In the genomic region with DNA sequence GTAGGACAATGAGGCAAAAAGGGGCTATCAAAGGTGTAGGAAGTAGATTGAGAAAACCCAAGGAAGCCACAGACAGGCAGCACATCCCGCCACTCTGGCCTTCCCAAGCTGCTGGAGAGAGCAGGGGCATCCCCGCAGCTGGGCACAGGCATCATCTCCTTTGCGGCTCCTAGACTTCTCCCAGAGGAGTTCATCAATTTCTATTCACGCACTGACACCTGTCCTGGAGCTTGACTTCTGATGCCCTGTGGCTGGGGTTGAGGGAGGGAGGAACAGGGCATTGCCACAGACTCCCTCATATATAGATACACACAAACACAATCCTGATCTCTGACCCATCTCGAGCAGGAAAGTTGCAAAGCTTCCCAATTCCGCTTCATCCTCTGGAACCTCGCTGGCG, we compare ENCODE assay signal across 27 cellular contexts. TPM values are rescaled to one million over a fixed set of nuclear protein-coding genes. Genes with fewer than 3 reads are reported as not detected.
"Had no signal": no experiment of that assay in that cellular context is flagged by ENCODE, and none has a peak within 500 bp of the region (broad histone marks: within the 10 kb centered on the region; RNA-seq: fewer than 3 reads in every experiment).

No MANE protein-coding gene starts in this region.

- H3K36me3 Mint-ChIP-seq: activated CD4-positive, alpha-beta memory T cell treated with anti-CD3 and anti-CD28 coated beads for 36 hours; activated naive CD4-positive, alpha-beta T cell treated with anti-CD3 and anti-CD28 coated beads, Interleukin-2, amount 50 U/mL, for 24 hours; natural killer cell treated with Interleukin-12 subunit alpha and Interleukin-12 subunit beta and Interleukin-15 and Interleukin-18, amount 100 ng/mL, for 72 hours had no signal

- H3K36me3 ChIP-seq: colonic mucosa, left lung, lower lobe of right lung, transverse colon, uterus had no signal

- ATAC-seq: left lung; lower lobe of right lung; mucosa of descending colon; natural killer cell treated with Interleukin-12 subunit alpha and Interleukin-12 subunit beta and Interleukin-15 and Interleukin-18, amount 100 ng/mL, for 72 hours; right cardiac atrium had no signal

- H3K27ac ChIP-seq: colonic mucosa, epithelial cell of prostate, esophagus squamous epithelium, left lung, lower lobe of right lung, testis, transverse colon, uterus, VCaP had no signal

- H3K4me3 Mint-ChIP-seq: activated CD4-positive, alpha-beta memory T cell treated with anti-CD3 and anti-CD28 coated beads for 36 hours; activated CD4-positive, alpha-beta T cell treated with anti-CD3 and anti-CD28 coated beads, Interleukin-2, amount 10 ng/mL, durations not matched to agents 24 days and 14 days; activated naive CD4-positive, alpha-beta T cell treated with anti-CD3 and anti-CD28 coated beads, Interleukin-2, amount 50 U/mL, for 24 hours; activated T-helper 1 cell treated with anti-CD3 and anti-CD28 coated beads, Interleukin-12 subunit alpha, Interleukin-12 subunit beta, Interleukin-2, Interleukin-4 antibody, amounts not matched to agents 30 ng/mL and 10 ng/mL and 1 ng/mL, durations not matched to agents 14 hours and 24 hours and 36 hours; natural killer cell treated with Interleukin-12 subunit alpha and Interleukin-12 subunit beta and Interleukin-15 and Interleukin-18, amount 100 ng/mL, for 72 hours had no signal

- H3K4me3 ChIP-seq: colonic mucosa, esophagus squamous epithelium, left lung, lower lobe of right lung, mucosa of descending colon, testis, transverse colon, uterus had no signal

- H3K4me1 ChIP-seq: testis had no signal

- H3K9me3 ChIP-seq: colonic mucosa, esophagus squamous epithelium, left lung, lower lobe of right lung, mucosa of descending colon, testis, transverse colon, uterus had no signal

- DNase-seq: activated CD4-positive, alpha-beta memory T cell treated with anti-CD3 and anti-CD28 coated beads for 36 hours; activated CD4-positive, alpha-beta T cell treated with anti-CD3 and anti-CD28 coated beads, Interleukin-2, amount 10 ng/mL, durations not matched to agents 24 days and 14 days; activated gamma-delta T cell; activated T-cell treated with anti-CD3 and anti-CD28 coated beads for 4 hours; cerebellar nuclear complex; colonic mucosa; effector CD8-positive, alpha-beta T cell; esophagus squamous epithelium; foreskin melanocyte; kidney glomerular epithelial cell; left lung; lower lobe of right lung; mesendoderm; mucosa of descending colon; right cardiac atrium; stimulated activated CD4-positive, alpha-beta T cell treated with anti-CD3 and anti-CD28 coated beads, Interleukin-2, amount 100 ng/mL, for 48 hours; stimulated activated naive CD4-positive, alpha-beta T cell treated with Interleukin-2 at 50 U/mL for 16 hours; T-helper 9 cell; testis; transverse colon; uterus had no signal

- H3K27me3 Mint-ChIP-seq: natural killer cell treated with Interleukin-12 subunit alpha and Interleukin-12 subunit beta and Interleukin-15 and Interleukin-18, amount 100 ng/mL, for 72 hours had no signal

- H3K27me3 ChIP-seq: testis, uterus had no signal

- H3K9me3 Mint-ChIP-seq: activated CD4-positive, alpha-beta memory T cell treated with anti-CD3 and anti-CD28 coated beads for 36 hours; activated CD4-positive, alpha-beta T cell treated with anti-CD3 and anti-CD28 coated beads, Interleukin-2, amount 10 ng/mL, durations not matched to agents 24 days and 14 days; activated naive CD4-positive, alpha-beta T cell treated with anti-CD3 and anti-CD28 coated beads, Interleukin-2, amount 50 U/mL, for 24 hours; activated T-helper 1 cell treated with anti-CD3 and anti-CD28 coated beads, Interleukin-12 subunit alpha, Interleukin-12 subunit beta, Interleukin-2, Interleukin-4 antibody, amounts not matched to agents 30 ng/mL and 10 ng/mL and 1 ng/mL, durations not matched to agents 14 hours and 24 hours and 36 hours; natural killer cell treated with Interleukin-12 subunit alpha and Interleukin-12 subunit beta and Interleukin-15 and Interleukin-18, amount 100 ng/mL, for 72 hours had no signal

RNA-seq across cellular contexts. Expression of a gene that starts 1.9 kb away (rescaled TPM):
- total RNA-seq: myocyte had no signal
